ENCODE assay signal across 8 cellular contexts in genomic region chr1:207868769-207869721, GRCh38. TPM values are rescaled to one million over a fixed set of nuclear protein-coding genes. Genes with fewer than 3 reads are reported as not detected.
DNase-seq lines count a peak whose midpoint lies in the region; ATAC-seq and TF ChIP-seq lines count a peak whose summit lies in the region.

No MANE protein-coding gene starts in this region.

- in situ Hi-C loops in KBM-7 (cut with MboI; ENCODE audit: low pct_unique_long_range_greater_than_20kb, low sequenced_read_pairs), result no loop called here

- peak overlapping the region; percentile 80 for H3K4me3 ChIP-seq in SK-N-MC

- H3K9ac ChIP-seq in SK-N-MC (ENCODE audit: insufficient read length), result peak overlapping the region; percentile 75

- no peaks in the 10 kb centered on the region for H3K9me3 ChIP-seq in SK-N-MC (ENCODE audit: low read depth, low read length)

- H3K27ac Mint-ChIP-seq in activated naive CD8-positive, alpha-beta T cell, result peak overlapping the region; percentile 94
- H3K27ac Mint-ChIP-seq in glutamatergic neuron (ENCODE audit: unreplicated experiment) (no peak overlapping the region), type B pancreatic cell (no peak overlapping the region)

- TF ChIP-seq CTCF in glutamatergic neuron (IDR thresholded peaks at IDR 0.05; ENCODE audit: partially characterized antibody, unreplicated experiment) (peak; percentile 82), omental fat pad (IDR thresholded peaks at IDR 0.05) (peak in 2 of 3 donors; percentile 69 to 77), type B pancreatic cell (conservative IDR thresholded peaks at IDR 0.05) (peak; percentile 89)

- no peaks in the 10 kb centered on the region for H3K27me3 Mint-ChIP-seq in activated naive CD8-positive, alpha-beta T cell
- H3K27me3 Mint-ChIP-seq in glutamatergic neuron (ENCODE audit: unreplicated experiment), result peaks cover 2% of the 10 kb centered on the region
- H3K27me3 Mint-ChIP-seq in type B pancreatic cell, result peaks cover 11% of the 10 kb centered on the region

- no peak overlapping the region for H3K27ac ChIP-seq in SK-N-MC

- no peaks in the 10 kb centered on the region for H3K36me3 Mint-ChIP-seq in activated naive CD8-positive, alpha-beta T cell
- H3K36me3 Mint-ChIP-seq in glutamatergic neuron (ENCODE audit: unreplicated experiment) (no peaks in the 10 kb centered on the region), type B pancreatic cell (no peaks in the 10 kb centered on the region)

- H3K4me1 Mint-ChIP-seq in activated naive CD8-positive, alpha-beta T cell (ENCODE audit: low read depth), result peaks cover 88% of the 10 kb centered on the region
- H3K4me1 Mint-ChIP-seq in glutamatergic neuron (ENCODE audit: low read depth, unreplicated experiment) (no peaks in the 10 kb centered on the region), type B pancreatic cell (ENCODE audit: unreplicated experiment) (peaks cover 20% of the 10 kb centered on the region)

- DNase-seq in ELF-1 (ENCODE audit: low read depth, low spot score) (peak; percentile 86), KBM-7 (peak; percentile 80), SK-N-MC (ENCODE audit: low read depth, low spot score) (no peak), glutamatergic neuron (peak; percentile 80), omental fat pad (ENCODE audit: low spot score) (no peak), type B pancreatic cell (ENCODE audit: extremely low spot score, unreplicated experiment) (peak; percentile 84)

- ATAC-seq in GM21619 (IDR thresholded peaks at IDR 0.05; ENCODE audit: unreplicated experiment) (peak; percentile 56), omental fat pad (ENCODE audit: low FRiP score) (peak; percentile 75)

- H3K36me3 ChIP-seq in SK-N-MC (ENCODE audit: insufficient read depth, low read length), result no peaks in the 10 kb centered on the region

- no peaks in the 10 kb centered on the region for H3K9me3 Mint-ChIP-seq in activated naive CD8-positive, alpha-beta T cell (ENCODE audit: low read depth)
- H3K9me3 Mint-ChIP-seq in glutamatergic neuron (ENCODE audit: unreplicated experiment) (peaks cover 2% of the 10 kb centered on the region), type B pancreatic cell (no peaks in the 10 kb centered on the region)

- H3K4me3 Mint-ChIP-seq in activated naive CD8-positive, alpha-beta T cell, result peak overlapping the region; percentile 94
- H3K4me3 Mint-ChIP-seq in glutamatergic neuron (ENCODE audit: unreplicated experiment) (peak overlapping the region; percentile 55), type B pancreatic cell (peak overlapping the region; percentile 84)

RNA-seq across cellular contexts. Expression of gene CD34, which starts 41.9 kb away (rescaled TPM):
- total RNA-seq in glutamatergic neuron (ENCODE audit: unreplicated experiment) (0.20 TPM), omental fat pad (100 to 1,000 TPM in 1 of 4 donors, 10 to 100 TPM in 3; 52.6 to 123 (median 76.9) TPM), type B pancreatic cell (ENCODE audit: low replicate concordance) (0.34 TPM in 1 of 2 replicates, not detected in the other)

Comparison
In these comparisons a context has a peak if more than half of its experiments do, and no peak if none do; other contexts are left out.
1. DNase-seq: peak in ELF-1 (single experiment), KBM-7 (single experiment), glutamatergic neuron (single experiment) and type B pancreatic cell (single experiment); none in SK-N-MC (single experiment) and omental fat pad (single experiment).
2. RNA of gene CD34, which starts 41.9 kb away (total RNA-seq): 52.6 to 123 TPM in omental fat pad; 0.34 TPM in type B pancreatic cell and 0.20 TPM in glutamatergic neuron (single experiment); every median in the first group is over 10 times any median in the second.
3. Peak in every context shown above with its lines, with median percentiles within 50 percentile points of each other: H3K4me3 Mint-ChIP-seq and CTCF ChIP-seq.